Comparison of ENCODE assay signal across 18 cellular contexts in genomic region chr18:54825626-54826344, GRCh38.
"Had no signal": no experiment of that assay in that cellular context is flagged by ENCODE, and none has a peak within 500 bp of the region (broad histone marks: within the 10 kb centered on the region; RNA-seq: fewer than 3 reads in every experiment).

No MANE protein-coding gene starts in this region.

- DNase-seq: effector memory CD8-positive, alpha-beta T cell; esophagus squamous epithelium; foreskin fibroblast; glutamatergic neuron; islet precursor cell; mammary epithelial cell; mucosa of descending colon; naive thymus-derived CD8-positive, alpha-beta T cell; spleen; stimulated activated CD4-positive, alpha-beta T cell treated with anti-CD3 and anti-CD28 coated beads, Interleukin-15, amount 100 ng/mL, for 24 hours; stimulated activated CD4-positive, alpha-beta T cell treated with anti-CD3 and anti-CD28 coated beads, Interleukin-1b, Interleukin-23, amount 100 ng/mL, for 48 hours; stimulated activated CD4-positive, alpha-beta T cell treated with anti-CD3 and anti-CD28 coated beads, Interleukin-4, amount 100 ng/mL, for 4 hours; stimulated activated naive B cell treated with anti-CD40 and anti-IgM and Interleukin-4, amounts not matched to agents 10 μg/mL and 1 μg/mL and 100 μg/mL, for 72 hours; stomach; transverse colon had no signal

- H3K36me3 ChIP-seq: esophagus squamous epithelium, gastroesophageal sphincter, neutrophil, spleen, stomach, thoracic aorta, transverse colon had no signal

- H3K4me3 ChIP-seq: esophagus squamous epithelium, gastroesophageal sphincter, mucosa of descending colon, spleen, stomach, thoracic aorta, transverse colon had no signal

- H3K27ac ChIP-seq: esophagus squamous epithelium, gastroesophageal sphincter, neutrophil, spleen, stomach, thoracic aorta, transverse colon had no signal

- H3K27me3 ChIP-seq: esophagus squamous epithelium, gastroesophageal sphincter, stomach, transverse colon had no signal

- H3K9me3 ChIP-seq: esophagus squamous epithelium, gastroesophageal sphincter, mucosa of descending colon, neutrophil, spleen, stomach, thoracic aorta, transverse colon had no signal
